1 cellular context compared by ENCODE assay signal in genomic region chr7:128008744-128009143, GRCh38.
TF ChIP-seq lines count a peak whose summit lies in the region.

No MANE protein-coding gene starts in this region.

TF ChIP-seq in GM12878, 131 proteins besides CTCF, POLR2A, EP300 and RAD21 (continued from another document):
- TF ChIP-seq E4F1 (IDR thresholded peaks at IDR 0.05; ENCODE audit: borderline replicate concordance, partially characterized antibody): no peak
- no peak for TF ChIP-seq WRNIP1 (IDR thresholded peaks at IDR 0.05; ENCODE audit: borderline replicate concordance, low read depth, low read length)
- no peak for TF ChIP-seq HCFC1 (IDR thresholded peaks at IDR 0.05; ENCODE audit: low read length)
- TF ChIP-seq RUNX3 (IDR thresholded peaks at IDR 0.05; ENCODE audit: low read length): no peak
- TF ChIP-seq IRF3 (IDR thresholded peaks at IDR 0.05): no peak
- no peak for TF ChIP-seq TCF3 (IDR thresholded peaks at IDR 0.05; ENCODE audit: borderline replicate concordance, insufficient read depth, low read depth, low read length)
TF ChIP-seq in GM12878: peak in this region for 0.
